Comparison of ENCODE assay signal across 27 cellular contexts in the genomic region with DNA sequence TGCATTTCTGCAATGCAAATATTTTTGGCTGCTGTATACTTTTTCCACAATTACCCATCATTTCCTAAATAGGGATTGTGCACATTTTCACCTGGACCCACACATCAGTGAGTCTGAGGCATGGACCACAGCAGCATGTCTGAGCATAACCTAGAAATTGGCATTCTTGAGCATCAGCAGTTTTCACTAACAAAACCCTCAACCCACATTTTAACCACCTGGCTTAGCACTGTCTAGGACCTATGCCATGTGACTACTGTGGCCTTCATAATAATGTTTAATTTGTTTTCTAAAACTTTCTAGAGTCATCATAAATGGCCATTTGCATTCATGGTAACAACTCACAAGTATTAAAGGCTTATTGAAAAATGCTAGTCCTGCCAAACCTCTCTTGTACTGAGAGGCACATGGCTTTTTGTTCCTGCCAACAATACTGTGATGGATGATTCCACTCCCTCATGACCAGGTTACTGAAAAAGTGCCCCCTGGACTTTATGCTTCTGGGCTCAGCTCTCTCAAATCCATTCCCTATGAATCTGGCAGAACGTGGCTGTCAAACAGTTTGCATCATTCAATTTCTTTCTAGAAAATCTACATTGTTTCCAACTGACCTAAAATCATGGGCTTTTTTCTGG.
"Had no signal": no experiment of that assay in that cellular context is flagged by ENCODE, and none has a peak within 500 bp of the region (broad histone marks: within the 10 kb centered on the region; RNA-seq: fewer than 3 reads in every experiment).

No MANE protein-coding gene starts in this region.

- H3K9me3 Mint-ChIP-seq: neural crest cell; stimulated activated naive CD8-positive, alpha-beta T cell treated with anti-CD3 and anti-CD28 coated beads, Interleukin-15, Interleukin-2, amounts not matched to agents 100 ng/mL and 50 ng/mL, for 24 hours; type B pancreatic cell had no signal

- H3K27ac ChIP-seq: body of pancreas, cardiac muscle cell, coronary artery, gastrocnemius medialis, hepatocyte, sigmoid colon, uterus had no signal

- H3K27ac Mint-ChIP-seq: activated naive CD8-positive, alpha-beta T cell; naive thymus-derived CD8-positive, alpha-beta T cell; stimulated activated effector memory CD8-positive, alpha-beta T cell treated with anti-CD3 and anti-CD28 coated beads, Interleukin-12 subunit alpha, Interleukin-12 subunit beta, amount 100 ng/mL, for 72 hours; stimulated activated naive CD8-positive, alpha-beta T cell treated with anti-CD3 and anti-CD28 coated beads, Interleukin-15, Interleukin-2, amounts not matched to agents 100 ng/mL and 50 ng/mL, for 24 hours; type B pancreatic cell had no signal

- DNase-seq: activated CD4-positive, alpha-beta T cell treated with anti-CD3 and anti-CD28 coated beads for 4 hours; activated CD4-positive, alpha-beta T cell treated with anti-CD3 and anti-CD28 coated beads, Interleukin-2, amount 50 U/mL, for 4 hours; activated CD8-positive, alpha-beta memory T cell treated with anti-CD3 and anti-CD28 coated beads for 24 hours; activated effector memory CD4-positive, alpha-beta T cell treated with Interleukin-2 at 50 U/mL for 16 hours; activated naive CD4-positive, alpha-beta T cell treated with Interleukin-2 at 50 U/mL for 16 hours; body of pancreas; dorsolateral prefrontal cortex; effector memory CD4-positive, alpha-beta T cell; erythroblast; gastrocnemius medialis; islet precursor cell; left cardiac atrium; left ventricle myocardium superior; mammary epithelial cell; naive thymus-derived CD8-positive, alpha-beta T cell; sigmoid colon; small intestine; stimulated activated CD4-positive, alpha-beta T cell treated with anti-CD3 and anti-CD28 coated beads, Interleukin-4, amount 100 ng/mL, for 24 hours; uterus had no signal

- H3K27me3 Mint-ChIP-seq: activated naive CD8-positive, alpha-beta T cell; naive thymus-derived CD8-positive, alpha-beta T cell; stimulated activated naive CD8-positive, alpha-beta T cell treated with anti-CD3 and anti-CD28 coated beads, Interleukin-15, Interleukin-2, amounts not matched to agents 100 ng/mL and 50 ng/mL, for 24 hours; type B pancreatic cell had no signal

- H2AFZ ChIP-seq: hepatocyte had no signal

- H3K36me3 ChIP-seq: cardiac muscle cell, gastrocnemius medialis, sigmoid colon, uterus had no signal

- H3K4me2 ChIP-seq: hepatocyte had no signal

- H3K36me3 Mint-ChIP-seq: activated naive CD8-positive, alpha-beta T cell; naive thymus-derived CD8-positive, alpha-beta T cell; stimulated activated effector memory CD8-positive, alpha-beta T cell treated with anti-CD3 and anti-CD28 coated beads, Interleukin-12 subunit alpha, Interleukin-12 subunit beta, amount 100 ng/mL, for 72 hours; type B pancreatic cell had no signal

- H3K4me1 Mint-ChIP-seq: naive thymus-derived CD8-positive, alpha-beta T cell; stimulated activated effector memory CD8-positive, alpha-beta T cell treated with anti-CD3 and anti-CD28 coated beads, Interleukin-12 subunit alpha, Interleukin-12 subunit beta, amount 100 ng/mL, for 72 hours had no signal

- H3K9me3 ChIP-seq: body of pancreas, gastrocnemius medialis, sigmoid colon, uterus had no signal

- H3K27me3 ChIP-seq: body of pancreas, cardiac muscle cell, dorsolateral prefrontal cortex, gastrocnemius medialis, hepatocyte, sigmoid colon, uterus had no signal

- H3K4me1 ChIP-seq: body of pancreas, gastrocnemius medialis, uterus had no signal

- H3K4me3 ChIP-seq: body of pancreas, cardiac muscle cell, coronary artery, dorsolateral prefrontal cortex, gastrocnemius medialis, hepatocyte, sigmoid colon, uterus had no signal

- H3K79me2 ChIP-seq: hepatocyte had no signal

- H3K4me3 Mint-ChIP-seq: activated naive CD8-positive, alpha-beta T cell; naive thymus-derived CD8-positive, alpha-beta T cell; neural crest cell; stimulated activated effector memory CD8-positive, alpha-beta T cell treated with anti-CD3 and anti-CD28 coated beads, Interleukin-12 subunit alpha, Interleukin-12 subunit beta, amount 100 ng/mL, for 72 hours; stimulated activated naive CD8-positive, alpha-beta T cell treated with anti-CD3 and anti-CD28 coated beads, Interleukin-15, Interleukin-2, amounts not matched to agents 100 ng/mL and 50 ng/mL, for 24 hours; type B pancreatic cell had no signal
